Comparison of ENCODE assay signal across 8 cellular contexts in genomic region chr16:89505204-89506112, GRCh38. TPM values are rescaled to one million over a fixed set of nuclear protein-coding genes. Genes with fewer than 3 reads are reported as not detected.
A peak's percentile ranks its signal among the peaks of the same experiment; 100 is the strongest.
DNase-seq lines count a peak whose midpoint lies in the region; ATAC-seq, FAIRE-seq and TF ChIP-seq lines count a peak whose summit lies in the region.

No MANE protein-coding gene starts in this region.

- no peak overlapping the region for H4K12ac ChIP-seq in trophoblast cell (ENCODE audit: low read depth, low read length)

- no peak overlapping the region for H2BK5ac ChIP-seq in trophoblast cell (ENCODE audit: low read depth, low read length, poor library complexity)

- H3K9me3 ChIP-seq in Panc1 (ENCODE audit: control insufficient read depth, insufficient read depth, low read depth, low read length) (no peaks in the 10 kb centered on the region), trophoblast cell (ENCODE audit: insufficient read depth, low read depth, low read length) (no peaks in the 10 kb centered on the region), thoracic aorta (no peaks in the 10 kb centered on the region)

- H3K4me1 Mint-ChIP-seq in activated T-helper 17 cell treated with anti-CD3 and anti-CD28 coated beads, Interleukin-2, amount 50 U/mL, for 72 hours = peaks cover 6% of the 10 kb centered on the region

- H3K79me2 ChIP-seq in trophoblast cell (ENCODE audit: control insufficient read depth, insufficient read depth, low read length, poor library complexity) = peaks cover 12% of the 10 kb centered on the region

- H3K23ac ChIP-seq in trophoblast cell (ENCODE audit: low read length) = peak overlapping the region; percentile 48

- H3K27ac ChIP-seq in Panc1 (ENCODE audit: low read length) = peak overlapping the region; percentile 95
- no peak overlapping the region for H3K27ac ChIP-seq in trophoblast cell (ENCODE audit: low read depth, low read length)
- peak overlapping the region; percentile 33 to 43 for H3K27ac ChIP-seq in thoracic aorta

- TF ChIP-seq CTCF in Panc1 (IDR thresholded peaks at IDR 0.05) = no peak
- TF ChIP-seq CTCF in thoracic aorta (IDR thresholded peaks at IDR 0.05) = no peak

- H3K27me3 ChIP-seq in Panc1 (ENCODE audit: control insufficient read depth, insufficient read depth, low read length) (no peaks in the 10 kb centered on the region), trophoblast cell (ENCODE audit: insufficient read depth, low read length) (no peaks in the 10 kb centered on the region), thoracic aorta (replicated peaks; ENCODE audit: insufficient read depth) (no peaks in the 10 kb centered on the region)

- H3K4me3 ChIP-seq in Panc1 (ENCODE audit: low read depth in 2 of 2, low read length in 2 of 2) (peak overlapping the region; percentile 81 to 84; a peak in 3 of 4 replicates), trophoblast cell (ENCODE audit: low read depth, low read length) (no peak overlapping the region), thoracic aorta (peak overlapping the region; percentile 90)

- in situ Hi-C loops in Panc1 (cut with HindIII; ENCODE audit: low pct_unique_long_range_greater_than_20kb, low sequenced_read_pairs) = no loop called here

- POLR2A ChIA-PET in Panc1 (lab: Charles Lee) = no interaction called here

- peaks cover 2% of the 10 kb centered on the region for H3K36me3 Mint-ChIP-seq in activated T-helper 17 cell treated with anti-CD3 and anti-CD28 coated beads, Interleukin-2, amount 50 U/mL, for 72 hours (ENCODE audit: low read depth)

- no CpG with 5 or more reads among the region's 20 CpGs for WGBS in trophoblast cell (ENCODE audit: extremely low coverage, insufficient coverage, insufficient read length)

- FAIRE-seq in GM12892 (lab: Jason Lieb, UNC) = peak; percentile 80

- peak overlapping the region; percentile 79 for H3K4me3 Mint-ChIP-seq in activated T-helper 17 cell treated with anti-CD3 and anti-CD28 coated beads, Interleukin-2, amount 50 U/mL, for 72 hours

- no peak overlapping the region for H2BK120ac ChIP-seq in trophoblast cell (ENCODE audit: insufficient read depth, low read length, poor library complexity)

- peaks cover 11% of the 10 kb centered on the region for H3K79me1 ChIP-seq in trophoblast cell (ENCODE audit: low read length)

- H3K4ac ChIP-seq in trophoblast cell (ENCODE audit: low read depth, low read length) = no peak overlapping the region

- no peak overlapping the region for H4K91ac ChIP-seq in trophoblast cell (ENCODE audit: low read depth, low read length)

- no peak overlapping the region for H3K9ac ChIP-seq in trophoblast cell (ENCODE audit: low read length)

- TF ChIP-seq POLR2A in GM12892 (IDR thresholded peaks at IDR 0.05; ENCODE audit: low read depth, low read length) = peak; percentile 44; the same call in 1 of the 2 replicates

- H2BK12ac ChIP-seq in trophoblast cell (ENCODE audit: low read length) = no peak overlapping the region

- no peak overlapping the region for H3K14ac ChIP-seq in trophoblast cell (ENCODE audit: low read length)

- H3K36me3 ChIP-seq in Panc1 (ENCODE audit: control insufficient read depth, insufficient read depth, low read length) = peaks cover 8% of the 10 kb centered on the region
- H3K36me3 ChIP-seq in trophoblast cell (ENCODE audit: control insufficient read depth in 1 of 2, insufficient read depth in 2 of 2, low read length in 2 of 2) = peaks cover under 1 to 1% of the 10 kb centered on the region in 2 experiments
- no peaks in the 10 kb centered on the region for H3K36me3 ChIP-seq in thoracic aorta

- H3K4me2 ChIP-seq in trophoblast cell (ENCODE audit: low read length) = no peak overlapping the region

- DNase-seq in GM12892 (ENCODE audit: insufficient read length) (peak; percentile 65), Panc1 (ENCODE audit: low read depth, low spot score) (peak; percentile 92), foreskin melanocyte (peak; percentile 82), trophoblast cell (peak; percentile 50 to 51), thoracic aorta (ENCODE audit: low spot score) (peak; percentile 74), NCI-H128 (lab: John Stamatoyannopoulos, UW; ENCODE audit: unreplicated experiment) (no peak)

- H3K27me3 Mint-ChIP-seq in activated T-helper 17 cell treated with anti-CD3 and anti-CD28 coated beads, Interleukin-2, amount 50 U/mL, for 72 hours = no peaks in the 10 kb centered on the region

- intact Hi-C loops in Panc1 (cut with micrococcal nuclease; ENCODE audit: unreplicated experiment) = loop anchor here (10.0 kb wide), 1 partner anchor 171 kb away; no protein-coding TSS in a partner anchor

- H3K18ac ChIP-seq in trophoblast cell (ENCODE audit: low read length) = no peak overlapping the region

- no peaks in the 10 kb centered on the region for H3K9me3 Mint-ChIP-seq in activated T-helper 17 cell treated with anti-CD3 and anti-CD28 coated beads, Interleukin-2, amount 50 U/mL, for 72 hours

- no peak overlapping the region for H2AFZ ChIP-seq in trophoblast cell (ENCODE audit: insufficient read depth, low read length, poor library complexity)

- H3K27ac Mint-ChIP-seq in activated T-helper 17 cell treated with anti-CD3 and anti-CD28 coated beads, Interleukin-2, amount 50 U/mL, for 72 hours = peak overlapping the region; percentile 90

- CTCF ChIA-PET in Panc1 (lab: Charles Lee) = no interaction called here

- peaks cover 38% of the 10 kb centered on the region for H3K4me1 ChIP-seq in Panc1 (ENCODE audit: control insufficient read depth, insufficient read depth, low read length)
- peaks cover 8 to 12% of the 10 kb centered on the region in 2 experiments for H3K4me1 ChIP-seq in trophoblast cell (ENCODE audit: control insufficient read depth in 1 of 2, insufficient read depth in 2 of 2, low read length in 2 of 2)
- peaks cover 18 to 38% of the 10 kb centered on the region in 2 donors for H3K4me1 ChIP-seq in thoracic aorta (ENCODE audit: control insufficient read depth in 1 of 2, low read depth in 2 of 2)

- no peak overlapping the region for H2AK5ac ChIP-seq in trophoblast cell (ENCODE audit: low read length)

- BruUV-seq in Panc1 (replicated peaks; lab: Mats Ljungman, UMichigan) = no TSS peak

- peak; percentile 27 for ATAC-seq in HG03045 (IDR thresholded peaks at IDR 0.05; ENCODE audit: unreplicated experiment)
- ATAC-seq in Panc1 = peak; percentile 63
- peak; percentile 81 for ATAC-seq in activated T-helper 17 cell treated with anti-CD3 and anti-CD28 coated beads, Interleukin-2, amount 50 U/mL, for 72 hours (replicated peaks)
- ATAC-seq in thoracic aorta (ENCODE audit: insufficient number of reproducible peaks, low FRiP score, low read depth) = peak; percentile 21

- no peak overlapping the region for H4K8ac ChIP-seq in trophoblast cell (ENCODE audit: low read depth, low read length)

RNA-seq across cellular contexts. Expression of gene SPG7, which starts 2.7 kb away (rescaled TPM):
- polyA plus RNA-seq in GM12892 (2012; ENCODE audit: missing spikeins) = 80.0 TPM
- total RNA-seq in Panc1 (2021; ENCODE audit: unreplicated experiment) = 118 TPM
- 86.1 TPM for polyA plus RNA-seq in Panc1 (2012; ENCODE audit: insufficient read length)
- 100 to 1,000 TPM; 115 to 135 TPM for total RNA-seq in activated T-helper 17 cell treated with anti-CD3 and anti-CD28 coated beads, Interleukin-2, amount 50 U/mL, for 72 hours
- 43.6 and 45.1 TPM in 2 replicates for polyA plus RNA-seq in trophoblast cell (2013)
- total RNA-seq in thoracic aorta = 100 to 1,000 TPM; 214 to 333 TPM

RNA-seq across cellular contexts. Expression of gene ANKRD11, which starts 15.1 kb away (rescaled TPM):
- polyA plus RNA-seq in GM12892 (2012; ENCODE audit: missing spikeins) = 48.7 TPM
- total RNA-seq in Panc1 (2021; ENCODE audit: unreplicated experiment) (99.4 TPM), thoracic aorta (100 to 1,000 TPM; 125 to 129 TPM)
- 119 TPM for polyA plus RNA-seq in Panc1 (2012; ENCODE audit: insufficient read length)
- 100 to 1,000 TPM; 166 to 178 TPM for total RNA-seq in activated T-helper 17 cell treated with anti-CD3 and anti-CD28 coated beads, Interleukin-2, amount 50 U/mL, for 72 hours
- polyA plus RNA-seq in trophoblast cell (2013) = 101 and 102 TPM in 2 replicates

RNA-seq across cellular contexts. Expression of gene RPL13, which starts 55.0 kb away (rescaled TPM):
- 4,006 TPM for polyA plus RNA-seq in GM12892 (2012; ENCODE audit: missing spikeins)
- total RNA-seq in Panc1 (2021; ENCODE audit: unreplicated experiment) (965 TPM), thoracic aorta (1,000 to 10,000 TPM; 3,914 to 4,192 TPM)
- polyA plus RNA-seq in Panc1 (2012; ENCODE audit: insufficient read length) = 1,813 TPM
- total RNA-seq in activated T-helper 17 cell treated with anti-CD3 and anti-CD28 coated beads, Interleukin-2, amount 50 U/mL, for 72 hours = 1,000 to 10,000 TPM; 2,683 to 3,154 TPM
- 2,265 and 2,343 TPM in 2 replicates for polyA plus RNA-seq in trophoblast cell (2013)

Comparison
In these comparisons a context has a peak if more than half of its experiments do, and no peak if none do; other contexts are left out.
1. ATAC-seq: peak in every context shown above with its lines; median percentile 81 in activated T-helper 17 cell treated with anti-CD3 and anti-CD28 coated beads, Interleukin-2, amount 50 U/mL, for 72 hours; 63 in Panc1; 27 in HG03045; 21 in thoracic aorta.